In the genomic region with DNA sequence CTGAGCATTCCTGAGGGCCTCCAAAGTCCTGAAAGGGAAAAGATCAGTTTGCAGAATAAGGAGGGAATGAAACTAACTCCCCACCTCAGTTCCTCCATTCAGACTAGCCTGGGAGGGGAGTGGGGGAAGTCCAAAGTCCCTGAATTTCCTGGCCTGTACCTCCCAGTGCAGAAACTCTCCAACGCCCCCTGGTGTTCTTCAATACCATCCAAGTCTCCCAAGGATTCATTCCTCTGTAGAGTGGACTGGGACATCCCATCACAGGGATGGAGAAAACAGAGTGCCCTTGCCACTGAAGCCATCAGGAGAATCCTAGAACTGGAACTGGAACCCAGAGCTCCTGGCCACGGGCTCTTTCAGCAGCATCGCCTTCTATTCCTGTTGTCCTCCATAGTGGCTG, we compare ENCODE assay signal across 7 cellular contexts. TPM values are rescaled to one million over a fixed set of nuclear protein-coding genes. Genes with fewer than 3 reads are reported as not detected.
DNase-seq lines count a peak whose midpoint lies in the region; ATAC-seq and TF ChIP-seq lines count a peak whose summit lies in the region.

No MANE protein-coding gene starts in this region.

- peaks cover 23% of the 10 kb centered on the region for H3K4me1 Mint-ChIP-seq in brain
- peaks cover 10% of the 10 kb centered on the region for H3K4me1 Mint-ChIP-seq in CD4-positive, alpha-beta T cell (ENCODE audit: low read depth)

- POLR2A ChIA-PET in CD4-positive, alpha-beta T cell (lab: Charles Lee) = no interaction called here

- H3K4me3 ChIP-seq in MM.1S (ENCODE audit: low read length) = no peak overlapping the region
- H3K4me3 ChIP-seq in kidney epithelial cell (ENCODE audit: low read depth, low read length) = no peak overlapping the region

- H3K9ac ChIP-seq in MM.1S (ENCODE audit: low read length) = no peak overlapping the region

- no peak overlapping the region for H3K27ac ChIP-seq in MM.1S (ENCODE audit: low read length)
- H3K27ac ChIP-seq in CD4-positive, alpha-beta T cell (ENCODE audit: low read depth, low read length) = no peak overlapping the region

- no peaks in the 10 kb centered on the region for H3K79me2 ChIP-seq in MM.1S (ENCODE audit: low read length)

- CTCF ChIA-PET in CD4-positive, alpha-beta T cell (lab: Charles Lee) = no interaction called here

- H3K27me3 ChIP-seq in MM.1S (replicated peaks; ENCODE audit: insufficient read depth, low read length) (peaks cover 69% of the 10 kb centered on the region), kidney epithelial cell (ENCODE audit: control insufficient read depth, insufficient read depth, low read length) (peaks cover 6% of the 10 kb centered on the region)
- H3K27me3 ChIP-seq in CD4-positive, alpha-beta T cell (ENCODE audit: control insufficient read depth, insufficient read depth, low read length) = peaks cover 51% of the 10 kb centered on the region

- H3K9me3 ChIP-seq in MM.1S (replicated peaks; ENCODE audit: insufficient read depth, low read length) = no peaks in the 10 kb centered on the region
- H3K9me3 ChIP-seq in CD4-positive, alpha-beta T cell (ENCODE audit: control insufficient read depth, low read length) = no peaks in the 10 kb centered on the region

- H3F3A ChIP-seq in MM.1S (ENCODE audit: insufficient read depth, low read length) = no peaks in the 10 kb centered on the region

- DNase-seq in GM10266 (ENCODE audit: extremely low spot score) (peak; percentile 53), MM.1S (peak; percentile 11), kidney epithelial cell (ENCODE audit: low read depth) (no peak)
- DNase-seq in CD4-positive, alpha-beta T cell = no peak

- peak overlapping the region in 3 of 5 experiments; percentile 74 to 86 (median 81) for H3K4me3 Mint-ChIP-seq in brain
- no peak overlapping the region for H3K4me3 Mint-ChIP-seq in CD4-positive, alpha-beta T cell

- H3K27me3 Mint-ChIP-seq in brain = peaks cover 80% of the 10 kb centered on the region
- peaks cover 53% of the 10 kb centered on the region for H3K27me3 Mint-ChIP-seq in CD4-positive, alpha-beta T cell

- H3K36me3 Mint-ChIP-seq in brain = no peaks in the 10 kb centered on the region
- no peaks in the 10 kb centered on the region for H3K36me3 Mint-ChIP-seq in CD4-positive, alpha-beta T cell (ENCODE audit: low read depth)

- H2AFZ ChIP-seq in MM.1S (ENCODE audit: low read length) = no peak overlapping the region

- H3K27ac Mint-ChIP-seq in brain = peak overlapping the region in 1 of 5 experiments; percentile 83
- no peak overlapping the region for H3K27ac Mint-ChIP-seq in CD4-positive, alpha-beta T cell

- TF ChIP-seq CTCF in GM10266 (IDR thresholded peaks at IDR 0.05; ENCODE audit: control insufficient read depth, insufficient read depth, low read depth, missing control alignments) (peak; percentile 44), MM.1S (IDR thresholded peaks at IDR 0.05; ENCODE audit: low read length) (peak; percentile 63), brain (conservative IDR thresholded peaks at IDR 0.05) (peak; percentile 74 to 77), kidney epithelial cell (IDR thresholded peaks at IDR 0.05; ENCODE audit: insufficient read depth, low read length, poor library complexity, severe bottlenecking) (peak; percentile 87)
- no peak for TF ChIP-seq CTCF in CD4-positive, alpha-beta T cell (IDR thresholded peaks at IDR 0.05)

- no peak overlapping the region for H3K4me2 ChIP-seq in MM.1S (ENCODE audit: low read depth, low read length)

- no peaks in the 10 kb centered on the region for H4K20me1 ChIP-seq in MM.1S (ENCODE audit: insufficient read depth, low read length)

- no peaks in the 10 kb centered on the region for H3K4me1 ChIP-seq in MM.1S (ENCODE audit: low read length)

- ATAC-seq in GM18868 (IDR thresholded peaks at IDR 0.05; ENCODE audit: unreplicated experiment) (no peak), GM18498 (IDR thresholded peaks at IDR 0.05; ENCODE audit: unreplicated experiment) (no peak)
- no peak for ATAC-seq in CD4-positive, alpha-beta T cell (ENCODE audit: poor library complexity)

- no peaks in the 10 kb centered on the region for H3K36me3 ChIP-seq in MM.1S (replicated peaks; ENCODE audit: insufficient read depth, low read length)
- no peaks in the 10 kb centered on the region for H3K36me3 ChIP-seq in kidney epithelial cell (ENCODE audit: control insufficient read depth, insufficient read depth, low read length)

- H3K9me3 Mint-ChIP-seq in brain = peaks cover 6 to 15% (median 13%) of the 10 kb centered on the region in 5 experiments
- no peaks in the 10 kb centered on the region for H3K9me3 Mint-ChIP-seq in CD4-positive, alpha-beta T cell

- intact Hi-C loops in CD4-positive, alpha-beta T cell (cut with DNase I, micrococcal nuclease) = no loop called here

- H3K9me2 ChIP-seq in MM.1S (replicated peaks; ENCODE audit: insufficient read depth, low read length) = no peaks in the 10 kb centered on the region

RNA-seq across cellular contexts. Expression of gene COL13A1, which starts 1.6 kb away (rescaled TPM):
- 0.46 TPM for polyA plus RNA-seq in brain (ENCODE audit: insufficient read depth, low read depth, low replicate concordance)
- 0.41 and 1.7 TPM in 2 replicates for total RNA-seq in kidney epithelial cell
- not detected for total RNA-seq in CD4-positive, alpha-beta T cell

Comparison
In these comparisons a context has a peak if more than half of its experiments do, and no peak if none do; other contexts are left out.
1. DNase-seq: peak in GM10266 (single experiment) and MM.1S (single experiment); none in kidney epithelial cell (single experiment) and CD4-positive, alpha-beta T cell (0 of 10).